Comparison of ENCODE assay signal across 8 cellular contexts in the genomic region with DNA sequence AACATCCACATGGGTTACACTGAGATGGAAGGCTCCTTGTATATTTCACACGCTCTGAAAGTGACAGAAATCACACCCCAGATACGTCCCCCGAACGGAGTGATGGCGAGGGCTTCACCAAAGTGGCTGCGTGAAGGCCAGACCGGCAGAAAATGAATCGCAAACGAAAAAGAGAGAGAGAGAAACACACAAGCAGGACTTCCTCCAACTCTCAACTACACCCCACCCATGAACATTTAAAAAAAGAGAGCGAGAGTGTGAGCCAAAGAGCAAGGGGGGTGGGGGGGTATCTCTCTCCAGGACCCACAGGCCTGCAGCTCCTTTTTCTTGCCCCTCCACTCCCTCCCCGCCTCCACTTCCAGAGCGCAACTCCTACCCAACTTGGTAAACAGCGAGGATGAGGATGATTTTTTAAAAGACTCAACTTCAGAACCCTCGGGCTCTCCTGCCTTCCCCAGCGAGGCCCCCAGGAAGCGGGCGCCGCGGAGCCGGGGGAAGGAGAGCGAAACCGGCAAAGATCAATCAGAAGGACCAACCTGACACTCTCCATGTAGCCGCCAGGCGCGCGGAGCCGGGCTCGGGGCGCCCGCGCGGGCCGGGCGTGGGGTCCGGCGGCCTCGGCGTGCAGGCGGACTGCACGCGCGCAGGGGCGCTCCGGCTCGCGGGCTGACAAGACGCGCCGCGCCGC.
DNase-seq lines count a peak whose midpoint lies in the region; ATAC-seq lines count a peak whose summit lies in the region.

No MANE protein-coding gene starts in this region.

- H3K27ac ChIP-seq in BLaER1, result 0 out of 2 replicates have a peak overlapping the region, but pooled peaks have one; percentile 20

- peak; percentile 37 for DNase-seq in M059J (ENCODE audit: low read depth)
- peak; percentile 76 for DNase-seq in activated CD4-positive, alpha-beta T cell treated with anti-CD3 and anti-CD28 coated beads, Interleukin-2, amount 10 ng/mL, durations not matched to agents 7 days and 5 days
- peak; percentile 50 for DNase-seq in effector CD4-positive, alpha-beta T cell
- DNase-seq in lung microvascular endothelial cell (ENCODE audit: low read depth in 2 of 2), result peak; percentile 77 to 88
- DNase-seq in stimulated activated CD8-positive, alpha-beta memory T cell treated with anti-CD3 and anti-CD28 coated beads, Interleukin-4, amount 100 ng/mL, for 48 hours, result peak; percentile 74

- no peak overlapping the region for H3K27ac Mint-ChIP-seq in activated CD4-positive, alpha-beta T cell treated with anti-CD3 and anti-CD28 coated beads, Interleukin-2, amount 10 ng/mL, durations not matched to agents 7 days and 5 days

- H3K36me3 ChIP-seq in BLaER1, result no peaks in the 10 kb centered on the region

- H3K27me3 Mint-ChIP-seq in activated CD4-positive, alpha-beta T cell treated with anti-CD3 and anti-CD28 coated beads, Interleukin-2, amount 10 ng/mL, durations not matched to agents 7 days and 5 days, result no peaks in the 10 kb centered on the region

- peak overlapping the region; percentile 69 for H3K4me3 ChIP-seq in BLaER1

- no peaks in the 10 kb centered on the region for H3K9me3 Mint-ChIP-seq in activated CD4-positive, alpha-beta T cell treated with anti-CD3 and anti-CD28 coated beads, Interleukin-2, amount 10 ng/mL, durations not matched to agents 7 days and 5 days

- POLR2A ChIA-PET in activated CD4-positive, alpha-beta T cell treated with anti-CD3 and anti-CD28 coated beads, Interleukin-2, amount 10 ng/mL, durations not matched to agents 7 days and 5 days (lab: Charles Lee), result no interaction called here

- H4K20me1 ChIP-seq in BLaER1, result peaks cover 100% of the 10 kb centered on the region

- H3K4me1 Mint-ChIP-seq in activated CD4-positive, alpha-beta T cell treated with anti-CD3 and anti-CD28 coated beads, Interleukin-2, amount 10 ng/mL, durations not matched to agents 7 days and 5 days, result peaks cover 65% of the 10 kb centered on the region

- no peak overlapping the region for H3K4me3 Mint-ChIP-seq in activated CD4-positive, alpha-beta T cell treated with anti-CD3 and anti-CD28 coated beads, Interleukin-2, amount 10 ng/mL, durations not matched to agents 7 days and 5 days

- peak overlapping the region; percentile 89 for H3K4me2 ChIP-seq in BLaER1

- CTCF ChIA-PET in activated CD4-positive, alpha-beta T cell treated with anti-CD3 and anti-CD28 coated beads, Interleukin-2, amount 10 ng/mL, durations not matched to agents 7 days and 5 days (lab: Charles Lee), result interaction anchor here (0.6 to 2.8 kb wide), 3 partner anchors 10 to 347 kb away, joined by 3 to 9 read pairs (median 5); no protein-coding TSS in a partner anchor

- peaks cover 15% of the 10 kb centered on the region for H3K36me3 Mint-ChIP-seq in activated CD4-positive, alpha-beta T cell treated with anti-CD3 and anti-CD28 coated beads, Interleukin-2, amount 10 ng/mL, durations not matched to agents 7 days and 5 days (ENCODE audit: low read depth)

- ATAC-seq in GM21360 (IDR thresholded peaks at IDR 0.05; ENCODE audit: unreplicated experiment) (peak; percentile 23), GM19455 (IDR thresholded peaks at IDR 0.05; ENCODE audit: unreplicated experiment) (no peak)

- H3K9me3 ChIP-seq in BLaER1, result no peaks in the 10 kb centered on the region

- peaks cover 87% of the 10 kb centered on the region for H3K27me3 ChIP-seq in BLaER1

- peaks cover 49% of the 10 kb centered on the region for H3K4me1 ChIP-seq in BLaER1

- H3K9ac ChIP-seq in BLaER1, result peak overlapping the region; percentile 52
